18 cellular contexts compared by ENCODE assay signal in genomic region chr9:109456811-109457210, GRCh38. TPM values are rescaled to one million over a fixed set of nuclear protein-coding genes. Genes with fewer than 3 reads are reported as not detected.
DNase-seq lines count a peak whose midpoint lies in the region; ATAC-seq, FAIRE-seq and TF ChIP-seq lines count a peak whose summit lies in the region.
"Had no signal": no experiment of that assay in that cellular context is flagged by ENCODE, and none has a peak within 500 bp of the region (broad histone marks: within the 10 kb centered on the region; RNA-seq: fewer than 3 reads in every experiment).

No MANE protein-coding gene starts in this region.

- H3K4me1 Mint-ChIP-seq in nephron progenitor cell (peaks cover 18% of the 10 kb centered on the region), WTC11 (peaks cover 19% of the 10 kb centered on the region)

- TF ChIP-seq CTCF in bronchial epithelial cell (IDR thresholded peaks at IDR 0.05; ENCODE audit: insufficient read depth, low read length, severe bottlenecking) (no peak), nephron progenitor cell (IDR thresholded peaks at IDR 0.05) (no peak), WTC11 (IDR thresholded peaks at IDR 0.05) (no peak)

- CTCF ChIA-PET in WTC11 (lab: Charles Lee), result interaction anchor here (1.1 to 6.6 kb wide), 2 partner anchors 11 to 47 kb away, joined by 5 to 79 read pairs; no protein-coding TSS in a partner anchor

- H3K36me3 Mint-ChIP-seq in nephron progenitor cell (ENCODE audit: low read depth) (no peaks in the 10 kb centered on the region), WTC11 (no peaks in the 10 kb centered on the region)

- POLR2A ChIA-PET in WTC11 (lab: Charles Lee), result no interaction called here

- H3K27ac ChIP-seq in right cardiac atrium (ENCODE audit: low read length), result no peak overlapping the region

- H3K4me1 ChIP-seq in right cardiac atrium (ENCODE audit: control insufficient read depth, insufficient read depth, low read length), result no peaks in the 10 kb centered on the region

- no peak overlapping the region for H3K4me3 ChIP-seq in bronchial epithelial cell (ENCODE audit: low read depth, low read length)
- no peak overlapping the region for H3K4me3 ChIP-seq in right cardiac atrium (ENCODE audit: low read length)

- H3K4me3 Mint-ChIP-seq in nephron progenitor cell, result no peak overlapping the region
- no peak overlapping the region for H3K4me3 Mint-ChIP-seq in WTC11

- FAIRE-seq in bronchial epithelial cell (lab: Jason Lieb, UNC), result peak; percentile 60

- H3K27me3 Mint-ChIP-seq in nephron progenitor cell (ENCODE audit: low read depth, poor library complexity) (peaks cover 8% of the 10 kb centered on the region), WTC11 (ENCODE audit: low read depth) (no peaks in the 10 kb centered on the region)

- H3K27me3 ChIP-seq in bronchial epithelial cell (ENCODE audit: control insufficient read depth, insufficient read depth, low read length), result no peaks in the 10 kb centered on the region
- H3K27me3 ChIP-seq in right cardiac atrium (ENCODE audit: control insufficient read depth, insufficient read depth), result no peaks in the 10 kb centered on the region

- peaks cover 5% of the 10 kb centered on the region for H3K36me3 ChIP-seq in bronchial epithelial cell (ENCODE audit: control insufficient read depth, insufficient read depth, low read length)

- ATAC-seq in right cardiac atrium (no peak), WTC11 (no peak)

- no peaks in the 10 kb centered on the region for H3K9me3 Mint-ChIP-seq in nephron progenitor cell
- no peaks in the 10 kb centered on the region for H3K9me3 Mint-ChIP-seq in WTC11

- H3K27ac Mint-ChIP-seq in nephron progenitor cell (peak overlapping the region; percentile 60), WTC11 (no peak overlapping the region)

- no peaks in the 10 kb centered on the region for H3K9me3 ChIP-seq in right cardiac atrium (ENCODE audit: control insufficient read depth, low read length)

- DNase-seq in HT-29 (ENCODE audit: low spot score) (peak; percentile 75), bronchial epithelial cell (ENCODE audit: low read depth) (peak; percentile 38), nephron progenitor cell (no peak), right cardiac atrium (no peak), WTC11 (ENCODE audit: low spot score) (no peak), dedifferentiated amniotic fluid mesenchymal stem cell (ENCODE audit: extremely low spot score) (no peak)
- no peak for DNase-seq in activated CD4-positive, alpha-beta T cell treated with anti-CD3 and anti-CD28 coated beads for 1 hour
- DNase-seq: AML-193, COR-L47, GF-D8, HCEC 1CT, NCI-H1105 treated with DMSO at 0.1 percent for 48 hours, NCI-H187, NCI-H2227 treated with DMSO at 0.1 percent for 48 hours, NCI-H524, NCI-H82, OCI-M1, SHP77 treated with DMSO at 0.1 percent for 48 hours had no signal

- intact Hi-C loops in right cardiac atrium (cut with DNase I), result loop anchor here in 1 of 4 donors (10.0 kb wide), 1 partner anchor 58 kb away; no protein-coding TSS in a partner anchor

- WGBS in right cardiac atrium, result 77% methylated on average over 7 of the region's 7 CpGs

TF ChIP-seq in WTC11, 78 proteins besides CTCF, POLR2A, EP300 and RAD21:
- TF ChIP-seq NR2C2 (CRISPR knock-in tag; IDR thresholded peaks at IDR 0.05) (no peak), ZSCAN18 (CRISPR knock-in tag; IDR thresholded peaks at IDR 0.05) (no peak), EMX1 (CRISPR knock-in tag; IDR thresholded peaks at IDR 0.05) (no peak), RELA (CRISPR knock-in tag; IDR thresholded peaks at IDR 0.05; ENCODE audit: borderline replicate concordance) (no peak), ZNF317 (CRISPR knock-in tag; IDR thresholded peaks at IDR 0.05; ENCODE audit: borderline replicate concordance, low read depth) (no peak), ZNF416 (CRISPR knock-in tag; IDR thresholded peaks at IDR 0.05) (no peak), USF2 (CRISPR knock-in tag; IDR thresholded peaks at IDR 0.05) (no peak), ZNF263 (CRISPR knock-in tag; IDR thresholded peaks at IDR 0.05; ENCODE audit: low read depth) (no peak), NR1H2 (CRISPR knock-in tag; IDR thresholded peaks at IDR 0.05) (no peak), OVOL2 (CRISPR knock-in tag; IDR thresholded peaks at IDR 0.05; ENCODE audit: borderline replicate concordance) (no peak), PREB (CRISPR knock-in tag; IDR thresholded peaks at IDR 0.05; ENCODE audit: borderline replicate concordance) (no peak), CREB1 (CRISPR knock-in tag; IDR thresholded peaks at IDR 0.05) (no peak), MXD4 (CRISPR knock-in tag; IDR thresholded peaks at IDR 0.05; ENCODE audit: borderline replicate concordance) (no peak), HMGXB4 (CRISPR knock-in tag; IDR thresholded peaks at IDR 0.05) (no peak), TEAD1 (CRISPR knock-in tag; IDR thresholded peaks at IDR 0.05) (no peak)
TF ChIP-seq in WTC11: peak in this region for 0.

RNA-seq across cellular contexts. Expression of gene PTPN3, which starts 41.3 kb away (rescaled TPM):
- total RNA-seq in HT-29 (2014; rRNA removed; shearing (Covaris generic)), result 9.8 and 11.3 TPM in 2 replicates
- total RNA-seq in bronchial epithelial cell, result 14.2 and 26.2 TPM in 2 replicates
- 1 to 10 TPM; 5.0 to 9.3 (median 7.3) TPM for total RNA-seq in right cardiac atrium
- polyA plus RNA-seq in right cardiac atrium, result 2.8 TPM
- 1.7 to 2.4 TPM (median 2.1 TPM) in 3 replicates for total RNA-seq in WTC11 (2021)

Comparison
In these comparisons a context has a peak if more than half of its experiments do, and no peak if none do; other contexts are left out.
1. DNase-seq: peak in HT-29 (single experiment) and bronchial epithelial cell (single experiment); none in nephron progenitor cell (single experiment), right cardiac atrium (0 of 3), WTC11 (single experiment), activated CD4-positive, alpha-beta T cell treated with anti-CD3 and anti-CD28 coated beads for 1 hour (single experiment) and dedifferentiated amniotic fluid mesenchymal stem cell (single experiment).